Comparison of ENCODE assay signal across 8 cellular contexts in the genomic region with DNA sequence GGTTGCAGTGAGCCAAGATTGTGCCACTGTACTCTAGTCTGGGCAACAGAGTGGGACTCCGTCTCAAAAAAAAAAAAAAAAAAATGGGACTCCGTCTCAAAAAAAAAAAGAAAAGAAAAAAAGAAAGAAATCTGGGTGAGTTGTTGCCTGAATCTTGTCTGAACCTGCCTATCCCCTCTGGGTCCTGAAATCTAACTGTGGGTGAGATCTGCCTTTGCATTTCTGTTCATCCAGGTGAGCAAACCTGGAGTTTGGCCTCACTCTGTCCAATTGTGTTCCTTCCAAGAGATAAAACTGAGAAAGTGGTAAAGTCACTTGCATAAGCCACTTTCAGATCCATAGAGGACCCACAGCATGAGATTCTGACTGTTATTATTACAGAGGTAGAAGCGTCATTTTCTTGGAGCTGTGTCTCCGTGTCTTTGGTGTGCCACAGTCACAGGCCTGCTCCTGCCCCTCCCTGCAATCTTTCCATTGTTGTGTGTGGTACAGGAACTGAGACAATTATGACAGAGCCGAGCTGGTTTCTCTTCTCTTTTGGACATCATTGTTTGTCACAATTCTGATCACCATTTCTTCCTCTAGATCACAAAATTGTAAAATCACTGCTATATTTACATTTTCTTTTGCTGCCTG.
DNase-seq lines count a peak whose midpoint lies in the region; ATAC-seq and TF ChIP-seq lines count a peak whose summit lies in the region.

No MANE protein-coding gene starts in this region.

- H3K4me1 ChIP-seq in GM23248 (ENCODE audit: insufficient read depth): peaks cover 14% of the 10 kb centered on the region
- peaks cover 13% of the 10 kb centered on the region for H3K4me1 ChIP-seq in neural progenitor cell

- H4K20me1 ChIP-seq in GM23248 (ENCODE audit: insufficient read depth) (no peaks in the 10 kb centered on the region), neural progenitor cell (ENCODE audit: low read depth) (no peaks in the 10 kb centered on the region)

- peaks cover 93% of the 10 kb centered on the region for H3K79me2 ChIP-seq in GM23248 (ENCODE audit: insufficient read depth)
- no peaks in the 10 kb centered on the region for H3K79me2 ChIP-seq in neural progenitor cell (ENCODE audit: low read depth)

- H3K4me3 ChIP-seq in GM23248 (no peak overlapping the region), neural progenitor cell (no peak overlapping the region)

- H3F3A ChIP-seq in GM23248 (ENCODE audit: insufficient read depth): no peaks in the 10 kb centered on the region
- peaks cover 4% of the 10 kb centered on the region for H3F3A ChIP-seq in neural progenitor cell (ENCODE audit: low read depth)

- no peak overlapping the region for H3K4me3 Mint-ChIP-seq in neural progenitor cell

- H3K4me1 Mint-ChIP-seq in neural progenitor cell: peaks cover 17% of the 10 kb centered on the region

- DNase-seq in GM23248: peak; percentile 55
- peak; percentile 85 to 99 for DNase-seq in NOMO-1 (lab: John Stamatoyannopoulos, UW; ENCODE audit: unreplicated experiment in 2 of 2)
- peak; percentile 76 for DNase-seq in dermis blood vessel endothelial cell
- peak; percentile 22 for DNase-seq in putamen (ENCODE audit: low spot score)
- no peak for DNase-seq in NCI-H1048 (lab: John Stamatoyannopoulos, UW)
- DNase-seq in neural progenitor cell (ENCODE audit: low spot score): no peak
- no peak for DNase-seq in NCI-H345 (lab: John Stamatoyannopoulos, UW)

- in situ Hi-C loops in GM23248 (cut with MboI): no loop called here

- no peak overlapping the region for H3K4me2 ChIP-seq in GM23248 (ENCODE audit: unreplicated experiment)
- H3K4me2 ChIP-seq in neural progenitor cell: no peak overlapping the region

- TF ChIP-seq CTCF in neural progenitor cell (IDR thresholded peaks at IDR 0.05): no peak

- no peaks in the 10 kb centered on the region for H3K9me2 ChIP-seq in GM23248 (ENCODE audit: insufficient read depth)

- H3K36me3 ChIP-seq in GM23248 (ENCODE audit: low read depth) (no peaks in the 10 kb centered on the region), neural progenitor cell (no peaks in the 10 kb centered on the region)

- H2AFZ ChIP-seq in GM23248 (no peak overlapping the region), neural progenitor cell (replicated peaks) (no peak overlapping the region)

- H3K27me3 Mint-ChIP-seq in neural progenitor cell (ENCODE audit: insufficient read depth, low read depth): peaks cover 2% of the 10 kb centered on the region

- H3K9ac ChIP-seq in GM23248 (no peak overlapping the region), neural progenitor cell (no peak overlapping the region)

- WGBS in GM23248 (ENCODE audit: low coverage in 1 of 2, low lambda C conversion rate in 2 of 2, missing lambda C conversion rate in 2 of 2), 2 experiments: 20 to 51% methylated on average over 3 to 5 of the region's 5 CpGs

- H3K27ac ChIP-seq in GM23248 (no peak overlapping the region), neural progenitor cell (no peak overlapping the region)

- ATAC-seq in GM18498 (IDR thresholded peaks at IDR 0.05; ENCODE audit: unreplicated experiment): peak; percentile 99

- no peak overlapping the region for H3K27ac Mint-ChIP-seq in neural progenitor cell

- no peaks in the 10 kb centered on the region for H3K27me3 ChIP-seq in GM23248 (replicated peaks; ENCODE audit: insufficient read depth)
- H3K27me3 ChIP-seq in neural progenitor cell: no peaks in the 10 kb centered on the region

- no peaks in the 10 kb centered on the region for H3K36me3 Mint-ChIP-seq in neural progenitor cell

- no peaks in the 10 kb centered on the region for H3K9me3 Mint-ChIP-seq in neural progenitor cell

- H3K9me3 ChIP-seq in GM23248 (ENCODE audit: low read depth): no peaks in the 10 kb centered on the region
- H3K9me3 ChIP-seq in neural progenitor cell (ENCODE audit: low read depth): no peaks in the 10 kb centered on the region

Comparison
In these comparisons a context has a peak if more than half of its experiments do, and no peak if none do; other contexts are left out.
1. DNase-seq: peak in GM23248 (single experiment), NOMO-1 (2 of 2), dermis blood vessel endothelial cell (single experiment) and putamen (single experiment); none in NCI-H1048 (single experiment), neural progenitor cell (single experiment) and NCI-H345 (single experiment).